Comparison of ENCODE assay signal across 20 cellular contexts in genomic region chr17:55561973-55562495, GRCh38. TPM values are rescaled to one million over a fixed set of nuclear protein-coding genes. Genes with fewer than 3 reads are reported as not detected.
DNase-seq lines count a peak whose midpoint lies in the region; ATAC-seq lines count a peak whose summit lies in the region.
"Had no signal": no experiment of that assay in that cellular context is flagged by ENCODE, and none has a peak within 500 bp of the region (broad histone marks: within the 10 kb centered on the region; RNA-seq: fewer than 3 reads in every experiment).

No MANE protein-coding gene starts in this region.

- peaks cover 16% of the 10 kb centered on the region for H3K4me1 Mint-ChIP-seq in activated CD4-positive, alpha-beta T cell treated with anti-CD3 and anti-CD28 coated beads for 36 hours
- peaks cover 25% of the 10 kb centered on the region for H3K4me1 Mint-ChIP-seq in activated T-cell treated with anti-CD3 and anti-CD28 coated beads, Interleukin-2, amount 50 U/mL, for 72 hours (ENCODE audit: low read depth)
- H3K4me1 Mint-ChIP-seq in stimulated activated effector memory CD8-positive, alpha-beta T cell treated with anti-CD3 and anti-CD28 coated beads, Interleukin-12 subunit alpha, Interleukin-12 subunit beta, amount 100 ng/mL, for 72 hours, result peaks cover 6% of the 10 kb centered on the region
- no peaks in the 10 kb centered on the region for H3K4me1 Mint-ChIP-seq in stimulated activated naive CD8-positive, alpha-beta T cell treated with anti-CD3 and anti-CD28 coated beads, Interleukin-15, amount 100 ng/mL, for 72 hours
- H3K4me1 Mint-ChIP-seq: B cell; CD4-positive, CD25-positive, alpha-beta regulatory T cell; CD8-positive, alpha-beta memory T cell had no signal

- POLR2A ChIA-PET in activated CD4-positive, alpha-beta T cell treated with anti-CD3 and anti-CD28 coated beads for 36 hours (lab: Charles Lee), result interaction anchor here (1.0 kb wide), 1 partner anchor 15 kb away, joined by 5 read pairs; no protein-coding TSS in a partner anchor

- intact Hi-C loops in activated CD4-positive, alpha-beta T cell treated with anti-CD3 and anti-CD28 coated beads for 36 hours (cut with DNase I, micrococcal nuclease), result no loop called here

- CTCF ChIA-PET in activated CD4-positive, alpha-beta T cell treated with anti-CD3 and anti-CD28 coated beads for 36 hours (lab: Charles Lee), result interaction anchor here (0.6 to 1.1 kb wide), 2 partner anchors 35 to 592 kb away, joined by 3 to 4 read pairs; no protein-coding TSS in a partner anchor

- no peaks in the 10 kb centered on the region for H3K36me3 Mint-ChIP-seq in activated CD4-positive, alpha-beta T cell treated with anti-CD3 and anti-CD28 coated beads for 36 hours (ENCODE audit: low read depth)
- H3K36me3 Mint-ChIP-seq in activated T-cell treated with anti-CD3 and anti-CD28 coated beads, Interleukin-2, amount 50 U/mL, for 72 hours (ENCODE audit: insufficient read depth in 2 of 2), result no peaks in the 10 kb centered on the region
- no peaks in the 10 kb centered on the region for H3K36me3 Mint-ChIP-seq in stimulated activated effector memory CD8-positive, alpha-beta T cell treated with anti-CD3 and anti-CD28 coated beads, Interleukin-12 subunit alpha, Interleukin-12 subunit beta, amount 100 ng/mL, for 72 hours
- H3K36me3 Mint-ChIP-seq: CD4-positive, CD25-positive, alpha-beta regulatory T cell; CD8-positive, alpha-beta memory T cell had no signal

- H3K9me3 Mint-ChIP-seq in activated CD4-positive, alpha-beta T cell treated with anti-CD3 and anti-CD28 coated beads for 36 hours (ENCODE audit: low read depth), result no peaks in the 10 kb centered on the region
- peaks cover 0 to 2% of the 10 kb centered on the region in 2 donors for H3K9me3 Mint-ChIP-seq in activated T-cell treated with anti-CD3 and anti-CD28 coated beads, Interleukin-2, amount 50 U/mL, for 72 hours
- no peaks in the 10 kb centered on the region for H3K9me3 Mint-ChIP-seq in stimulated activated effector memory CD8-positive, alpha-beta T cell treated with anti-CD3 and anti-CD28 coated beads, Interleukin-12 subunit alpha, Interleukin-12 subunit beta, amount 100 ng/mL, for 72 hours
- no peaks in the 10 kb centered on the region for H3K9me3 Mint-ChIP-seq in stimulated activated naive CD8-positive, alpha-beta T cell treated with anti-CD3 and anti-CD28 coated beads, Interleukin-15, amount 100 ng/mL, for 72 hours
- H3K9me3 Mint-ChIP-seq: GM23338 had no signal

- no peak overlapping the region for H3K4me3 Mint-ChIP-seq in activated CD4-positive, alpha-beta T cell treated with anti-CD3 and anti-CD28 coated beads for 36 hours
- peak overlapping the region; percentile 2 to 26 for H3K4me3 Mint-ChIP-seq in activated T-cell treated with anti-CD3 and anti-CD28 coated beads, Interleukin-2, amount 50 U/mL, for 72 hours
- H3K4me3 Mint-ChIP-seq in stimulated activated effector memory CD8-positive, alpha-beta T cell treated with anti-CD3 and anti-CD28 coated beads, Interleukin-12 subunit alpha, Interleukin-12 subunit beta, amount 100 ng/mL, for 72 hours, result no peak overlapping the region
- no peak overlapping the region for H3K4me3 Mint-ChIP-seq in stimulated activated naive CD8-positive, alpha-beta T cell treated with anti-CD3 and anti-CD28 coated beads, Interleukin-15, amount 100 ng/mL, for 72 hours
- H3K4me3 Mint-ChIP-seq: B cell; CD4-positive, CD25-positive, alpha-beta regulatory T cell; CD8-positive, alpha-beta memory T cell; GM23338; H9 had no signal

- peak; percentile 73 for ATAC-seq in activated CD4-positive, alpha-beta T cell treated with anti-CD3 and anti-CD28 coated beads for 36 hours
- ATAC-seq in activated T-cell treated with anti-CD3 and anti-CD28 coated beads, Interleukin-2, amount 50 U/mL, for 72 hours (replicated peaks in 1 of 2), result peak; percentile 83 to 85
- ATAC-seq in stimulated activated effector memory CD8-positive, alpha-beta T cell treated with anti-CD3 and anti-CD28 coated beads, Interleukin-12 subunit alpha, Interleukin-12 subunit beta, amount 100 ng/mL, for 72 hours, result peak; percentile 40
- no peak for ATAC-seq in stimulated activated naive CD8-positive, alpha-beta T cell treated with anti-CD3 and anti-CD28 coated beads, Interleukin-15, amount 100 ng/mL, for 72 hours
- ATAC-seq: GM23338, HCT116 had no signal

- H3K27me3 Mint-ChIP-seq in activated CD4-positive, alpha-beta T cell treated with anti-CD3 and anti-CD28 coated beads for 36 hours, result peaks cover 39% of the 10 kb centered on the region
- H3K27me3 Mint-ChIP-seq in activated T-cell treated with anti-CD3 and anti-CD28 coated beads, Interleukin-2, amount 50 U/mL, for 72 hours (ENCODE audit: low read depth), result no peaks in the 10 kb centered on the region
- H3K27me3 Mint-ChIP-seq in stimulated activated naive CD8-positive, alpha-beta T cell treated with anti-CD3 and anti-CD28 coated beads, Interleukin-15, amount 100 ng/mL, for 72 hours, result peaks cover 44% of the 10 kb centered on the region

- DNase-seq in activated CD4-positive, alpha-beta T cell treated with anti-CD3 and anti-CD28 coated beads for 36 hours, result no peak
- no peak for DNase-seq in activated CD4-positive, alpha-beta T cell treated with anti-CD3 and anti-CD28 coated beads, Interleukin-2, amount 50 U/mL, for 1 hour
- DNase-seq in activated T-cell treated with anti-CD3 and anti-CD28 coated beads, Interleukin-2, amount 50 U/mL, for 72 hours, result no peak
- no peak for DNase-seq in activated T-cell treated with anti-CD3 and anti-CD28 coated beads, Interleukin-2, amount 50 U/mL, for 1 hour
- DNase-seq in amniotic epithelial cell (ENCODE audit: low read depth), result peak; percentile 71
- DNase-seq in stimulated activated effector memory CD8-positive, alpha-beta T cell treated with anti-CD3 and anti-CD28 coated beads, Interleukin-12 subunit alpha, Interleukin-12 subunit beta, amount 100 ng/mL, for 72 hours (ENCODE audit: low spot score in 2 of 2), result no peak
- DNase-seq in DMS53 (lab: John Stamatoyannopoulos, UW), result no peak
- DNase-seq in stimulated activated naive CD8-positive, alpha-beta T cell treated with anti-CD3 and anti-CD28 coated beads, Interleukin-15, amount 100 ng/mL, for 72 hours, result no peak
- DNase-seq: CD4-positive, CD25-positive, alpha-beta regulatory T cell; CD8-positive, alpha-beta memory T cell; DMS 273 treated with DMSO at 0.1 percent for 48 hours; DMS79 treated with DMSO at 0.1 percent for 48 hours; GF-D8; H9 had no signal

- peak overlapping the region; percentile 2 for H3K27ac Mint-ChIP-seq in activated CD4-positive, alpha-beta T cell treated with anti-CD3 and anti-CD28 coated beads for 36 hours
- H3K27ac Mint-ChIP-seq in activated T-cell treated with anti-CD3 and anti-CD28 coated beads, Interleukin-2, amount 50 U/mL, for 72 hours, result peak overlapping the region; percentile 58
- no peak overlapping the region for H3K27ac Mint-ChIP-seq in stimulated activated effector memory CD8-positive, alpha-beta T cell treated with anti-CD3 and anti-CD28 coated beads, Interleukin-12 subunit alpha, Interleukin-12 subunit beta, amount 100 ng/mL, for 72 hours
- no peak overlapping the region for H3K27ac Mint-ChIP-seq in stimulated activated naive CD8-positive, alpha-beta T cell treated with anti-CD3 and anti-CD28 coated beads, Interleukin-15, amount 100 ng/mL, for 72 hours
- H3K27ac Mint-ChIP-seq: B cell; CD4-positive, CD25-positive, alpha-beta regulatory T cell; GM23338 had no signal

RNA-seq across cellular contexts. Expression of gene SMIM36, which starts 50.8 kb away (rescaled TPM):
- not detected for total RNA-seq in activated CD4-positive, alpha-beta T cell treated with anti-CD3 and anti-CD28 coated beads for 36 hours
- not detected for total RNA-seq in activated T-cell treated with anti-CD3 and anti-CD28 coated beads, Interleukin-2, amount 50 U/mL, for 72 hours
- total RNA-seq: B cell; CD4-positive, CD25-positive, alpha-beta regulatory T cell; CD8-positive, alpha-beta memory T cell; Daoy; G401; GM23338; H4; H9 had no signal

Comparison
In these comparisons a context has a peak if more than half of its experiments do, and no peak if none do; other contexts are left out.
1. H3K27ac Mint-ChIP-seq: peak in activated CD4-positive, alpha-beta T cell treated with anti-CD3 and anti-CD28 coated beads for 36 hours (single experiment) and activated T-cell treated with anti-CD3 and anti-CD28 coated beads, Interleukin-2, amount 50 U/mL, for 72 hours (single experiment); none in stimulated activated effector memory CD8-positive, alpha-beta T cell treated with anti-CD3 and anti-CD28 coated beads, Interleukin-12 subunit alpha, Interleukin-12 subunit beta, amount 100 ng/mL, for 72 hours (single experiment) and stimulated activated naive CD8-positive, alpha-beta T cell treated with anti-CD3 and anti-CD28 coated beads, Interleukin-15, amount 100 ng/mL, for 72 hours (0 of 2).
2. H3K4me3 Mint-ChIP-seq: peak in activated T-cell treated with anti-CD3 and anti-CD28 coated beads, Interleukin-2, amount 50 U/mL, for 72 hours (2 of 2); none in activated CD4-positive, alpha-beta T cell treated with anti-CD3 and anti-CD28 coated beads for 36 hours (single experiment), stimulated activated effector memory CD8-positive, alpha-beta T cell treated with anti-CD3 and anti-CD28 coated beads, Interleukin-12 subunit alpha, Interleukin-12 subunit beta, amount 100 ng/mL, for 72 hours (single experiment) and stimulated activated naive CD8-positive, alpha-beta T cell treated with anti-CD3 and anti-CD28 coated beads, Interleukin-15, amount 100 ng/mL, for 72 hours (0 of 2).